ENCODE assay signal across 1 cellular context in genomic region chr1:234479866-234480265, GRCh38.
TF ChIP-seq lines count a peak whose summit lies in the region.

No MANE protein-coding gene starts in this region.

TF ChIP-seq in K562, 482 proteins besides CTCF, POLR2A, EP300 and RAD21:
- TF ChIP-seq TCF7L2 (IDR thresholded peaks at IDR 0.05; ENCODE audit: low read depth, low read length): no peak
- TF ChIP-seq E2F5 (CRISPR knock-in tag; IDR thresholded peaks at IDR 0.05): no peak
- no peak for TF ChIP-seq BRF2 (IDR thresholded peaks at IDR 0.05; ENCODE audit: borderline replicate concordance, insufficient read depth, insufficient read length)
- no peak for TF ChIP-seq ZMIZ1 (IDR thresholded peaks at IDR 0.05; ENCODE audit: low read depth in 2 of 2, low read length in 2 of 2)
TF ChIP-seq in K562: peak in this region for 0.
